In the genomic region with DNA sequence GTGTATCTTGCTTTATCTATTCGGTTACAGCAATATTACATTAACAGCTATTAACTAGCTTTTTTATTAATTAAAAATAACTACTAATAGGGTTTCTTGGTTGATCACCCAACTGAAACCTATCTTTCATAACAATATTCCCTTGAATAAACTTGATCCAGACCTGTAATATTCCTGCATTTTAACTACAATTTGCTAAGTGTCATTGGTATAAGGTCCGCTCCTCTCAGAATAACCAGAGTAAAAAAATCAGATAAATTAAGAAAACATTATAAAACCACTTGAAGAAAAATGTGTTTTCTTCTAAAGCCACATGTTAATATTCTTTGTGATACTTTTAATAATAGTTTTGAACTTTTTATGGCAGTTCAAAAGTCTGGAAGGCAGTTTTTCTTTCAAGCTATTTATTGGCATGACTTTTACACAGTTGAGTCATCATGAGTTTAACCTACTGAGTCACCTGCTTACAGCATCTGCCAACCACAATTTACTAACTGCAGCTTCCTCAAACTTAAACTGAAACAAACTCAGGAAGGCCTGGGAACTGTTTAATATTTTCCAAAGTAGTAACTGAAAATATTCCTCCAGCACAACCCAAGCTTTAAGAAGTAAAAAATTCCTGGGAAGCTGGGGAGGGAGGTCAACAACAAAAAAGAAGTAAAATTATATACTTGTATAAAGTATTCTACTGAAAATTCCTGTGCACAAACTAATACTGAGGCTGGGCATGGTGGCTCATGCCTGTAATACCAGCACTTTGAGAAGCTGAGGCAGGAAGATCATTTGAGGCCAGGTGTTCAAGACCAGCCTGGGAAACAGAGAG, we compare ENCODE assay signal across 8 cellular contexts.
DNase-seq lines count a peak whose midpoint lies in the region; ATAC-seq, FAIRE-seq and TF ChIP-seq lines count a peak whose summit lies in the region.

No MANE protein-coding gene starts in this region.

- H3K4me1 Mint-ChIP-seq in activated CD4-positive, alpha-beta T cell treated with anti-CD3 and anti-CD28 coated beads for 36 hours: peaks cover 67% of the 10 kb centered on the region
- peaks cover 17% of the 10 kb centered on the region for H3K4me1 Mint-ChIP-seq in astrocyte (ENCODE audit: low read depth, unreplicated experiment)

- H3K4me3 ChIP-seq in astrocyte (ENCODE audit: insufficient read depth, low read depth, low read length) (no peak overlapping the region), liver (ENCODE audit: low read depth in 1 of 3, low read length in 3 of 3) (no peak overlapping the region), aorta (ENCODE audit: low read length in 2 of 2) (no peak overlapping the region)

- POLR2A ChIA-PET in activated CD4-positive, alpha-beta T cell treated with anti-CD3 and anti-CD28 coated beads for 36 hours (lab: Charles Lee): interaction anchor here (0.6 to 1.4 kb wide), 6 partner anchors 19 to 406 kb away, joined by 4 to 12 read pairs (median 5); no protein-coding TSS in a partner anchor

- peaks cover 86% of the 10 kb centered on the region for H4K20me1 ChIP-seq in astrocyte (ENCODE audit: insufficient read depth, low read length)

- H3K9me3 ChIP-seq in astrocyte (ENCODE audit: insufficient read depth, low read depth, low read length) (no peaks in the 10 kb centered on the region), liver (ENCODE audit: control insufficient read depth in 4 of 4, low read length in 3 of 4) (no peaks in the 10 kb centered on the region), aorta (ENCODE audit: control insufficient read depth, low read length) (no peaks in the 10 kb centered on the region)

- peak overlapping the region; percentile 42 for H3K4me2 ChIP-seq in astrocyte (ENCODE audit: low read length)

- FAIRE-seq in astrocyte (lab: Jason Lieb, UNC): peak; percentile 87

- no peak overlapping the region for H3K4me3 Mint-ChIP-seq in activated CD4-positive, alpha-beta T cell treated with anti-CD3 and anti-CD28 coated beads for 36 hours
- no peak overlapping the region for H3K4me3 Mint-ChIP-seq in astrocyte (ENCODE audit: unreplicated experiment)

- no peaks in the 10 kb centered on the region for H3K27me3 Mint-ChIP-seq in activated CD4-positive, alpha-beta T cell treated with anti-CD3 and anti-CD28 coated beads for 36 hours
- no peaks in the 10 kb centered on the region for H3K27me3 Mint-ChIP-seq in astrocyte (ENCODE audit: low read depth, unreplicated experiment)

- no peaks in the 10 kb centered on the region for H3K36me3 ChIP-seq in astrocyte (ENCODE audit: insufficient read depth, low read length)
- H3K36me3 ChIP-seq in liver (ENCODE audit: control insufficient read depth in 4 of 4, insufficient read depth in 3 of 4, low read depth in 1 of 4, low read length in 3 of 4): no peaks in the 10 kb centered on the region
- no peaks in the 10 kb centered on the region for H3K36me3 ChIP-seq in aorta (ENCODE audit: control insufficient read depth in 1 of 2, insufficient read depth in 2 of 2, low read length in 1 of 2)

- H3K27me3 ChIP-seq in astrocyte (ENCODE audit: insufficient read depth, low read length) (no peaks in the 10 kb centered on the region), liver (ENCODE audit: control insufficient read depth in 4 of 4, insufficient read depth in 4 of 4, low read length in 3 of 4) (no peaks in the 10 kb centered on the region), aorta (ENCODE audit: control insufficient read depth in 1 of 2, insufficient read depth in 2 of 2, low read length in 1 of 2) (no peaks in the 10 kb centered on the region)

- peaks cover 91% of the 10 kb centered on the region for H3K79me2 ChIP-seq in astrocyte (ENCODE audit: insufficient read depth, low read length)

- peak overlapping the region; percentile 47 for H3K27ac Mint-ChIP-seq in activated CD4-positive, alpha-beta T cell treated with anti-CD3 and anti-CD28 coated beads for 36 hours
- peak overlapping the region; percentile 44 for H3K27ac Mint-ChIP-seq in astrocyte (ENCODE audit: unreplicated experiment)

- peak in 1 of 2 donors; percentile 33 for TF ChIP-seq RAD21 in liver (IDR thresholded peaks at IDR 0.05)

- 82% methylated on average over 2 of the region's 2 CpGs for WGBS in liver
- 50 to 62% methylated on average over 2 of the region's 2 CpGs for WGBS in aorta, 2 donors

- H3K4me1 ChIP-seq in astrocyte (ENCODE audit: insufficient read depth, low read length): peaks cover 21% of the 10 kb centered on the region
- H3K4me1 ChIP-seq in liver (ENCODE audit: control insufficient read depth in 4 of 4, insufficient read depth in 4 of 4, low read length in 3 of 4): peaks cover 6 to 28% (median 14%) of the 10 kb centered on the region in 4 donors
- H3K4me1 ChIP-seq in aorta (ENCODE audit: control insufficient read depth in 1 of 2, insufficient read depth in 2 of 2, low read length in 2 of 2): no peaks in the 10 kb centered on the region

- H3K27ac ChIP-seq in astrocyte (ENCODE audit: low read depth, low read length) (peak overlapping the region; percentile 58), liver (ENCODE audit: low read depth in 1 of 2, low read length in 2 of 2) (peak overlapping the region; percentile 32 to 50), aorta (ENCODE audit: low read depth in 1 of 2, low read length in 2 of 2) (peak overlapping the region in 1 of 2 donors; percentile 51)

- CTCF ChIA-PET in activated CD4-positive, alpha-beta T cell treated with anti-CD3 and anti-CD28 coated beads for 36 hours (lab: Charles Lee): interaction anchor here (0.8 to 1.8 kb wide), 13 partner anchors 8 to 392 kb away, joined by 3 to 8 read pairs (median 3); no protein-coding TSS in a partner anchor

- peaks cover 5% of the 10 kb centered on the region for H3K36me3 Mint-ChIP-seq in activated CD4-positive, alpha-beta T cell treated with anti-CD3 and anti-CD28 coated beads for 36 hours (ENCODE audit: low read depth)
- H3K36me3 Mint-ChIP-seq in astrocyte (ENCODE audit: low read depth, unreplicated experiment): peaks cover 2% of the 10 kb centered on the region

- H3K9ac ChIP-seq in astrocyte (ENCODE audit: low read length): no peak overlapping the region
- H3K9ac ChIP-seq in liver (ENCODE audit: low read depth in 1 of 2, low read length in 2 of 2): peak overlapping the region in 1 of 2 donors; percentile 47

- DNase-seq in activated CD4-positive, alpha-beta T cell treated with anti-CD3 and anti-CD28 coated beads for 36 hours: peak; percentile 36
- DNase-seq in activated CD4-positive, alpha-beta T cell treated with anti-CD3 and anti-CD28 coated beads, Interleukin-2, amount 50 U/mL, for 1 hour: no peak
- DNase-seq in M059J (ENCODE audit: low read depth): peak; percentile 94
- peak; percentile 93 for DNase-seq in astrocyte (ENCODE audit: low read depth)
- DNase-seq in aorta: no peak
- no peak for DNase-seq in NCI-H2029 (lab: John Stamatoyannopoulos, UW)

- TF ChIP-seq CTCF in astrocyte (IDR thresholded peaks at IDR 0.05; ENCODE audit: insufficient read depth, low read depth, low read length): no peak
- TF ChIP-seq CTCF in liver (IDR thresholded peaks at IDR 0.05; ENCODE audit: low read depth, low read length, missing input control): no peak

- peak; percentile 85 for ATAC-seq in activated CD4-positive, alpha-beta T cell treated with anti-CD3 and anti-CD28 coated beads for 36 hours
- peak; percentile 89 for ATAC-seq in HG02571 (IDR thresholded peaks at IDR 0.05; ENCODE audit: unreplicated experiment)
- ATAC-seq in aorta (ENCODE audit: low FRiP score): peak; percentile 82

- H2AFZ ChIP-seq in astrocyte (ENCODE audit: low read depth, low read length): no peak overlapping the region

- H3K9me3 Mint-ChIP-seq in activated CD4-positive, alpha-beta T cell treated with anti-CD3 and anti-CD28 coated beads for 36 hours (ENCODE audit: low read depth): no peaks in the 10 kb centered on the region
- no peaks in the 10 kb centered on the region for H3K9me3 Mint-ChIP-seq in astrocyte (ENCODE audit: unreplicated experiment)

- intact Hi-C loops in activated CD4-positive, alpha-beta T cell treated with anti-CD3 and anti-CD28 coated beads for 36 hours (cut with DNase I, micrococcal nuclease): loop anchor here (1.0 to 2.0 kb wide), 3 partner anchors 9 to 33 kb away; no protein-coding TSS in a partner anchor
- intact Hi-C loops in aorta (cut with DNase I): no loop called here

TF ChIP-seq in liver, 16 proteins besides CTCF, POLR2A, EP300 and RAD21 (continues in another document):
- TF ChIP-seq SP1 (IDR thresholded peaks at IDR 0.05) (no peak), GABPA (IDR thresholded peaks at IDR 0.05 in 1 of 2, conservative IDR thresholded peaks at IDR 0.05 in 1 of 2) (no peak), ATF3 (IDR thresholded peaks at IDR 0.05) (peak; percentile 83), YY1 (IDR thresholded peaks at IDR 0.05) (no peak), FOXA1 (IDR thresholded peaks at IDR 0.05) (no peak), HNF4A (conservative IDR thresholded peaks at IDR 0.05) (peak in 1 of 2 donors; percentile 36)
- TF ChIP-seq, protein P1, sequence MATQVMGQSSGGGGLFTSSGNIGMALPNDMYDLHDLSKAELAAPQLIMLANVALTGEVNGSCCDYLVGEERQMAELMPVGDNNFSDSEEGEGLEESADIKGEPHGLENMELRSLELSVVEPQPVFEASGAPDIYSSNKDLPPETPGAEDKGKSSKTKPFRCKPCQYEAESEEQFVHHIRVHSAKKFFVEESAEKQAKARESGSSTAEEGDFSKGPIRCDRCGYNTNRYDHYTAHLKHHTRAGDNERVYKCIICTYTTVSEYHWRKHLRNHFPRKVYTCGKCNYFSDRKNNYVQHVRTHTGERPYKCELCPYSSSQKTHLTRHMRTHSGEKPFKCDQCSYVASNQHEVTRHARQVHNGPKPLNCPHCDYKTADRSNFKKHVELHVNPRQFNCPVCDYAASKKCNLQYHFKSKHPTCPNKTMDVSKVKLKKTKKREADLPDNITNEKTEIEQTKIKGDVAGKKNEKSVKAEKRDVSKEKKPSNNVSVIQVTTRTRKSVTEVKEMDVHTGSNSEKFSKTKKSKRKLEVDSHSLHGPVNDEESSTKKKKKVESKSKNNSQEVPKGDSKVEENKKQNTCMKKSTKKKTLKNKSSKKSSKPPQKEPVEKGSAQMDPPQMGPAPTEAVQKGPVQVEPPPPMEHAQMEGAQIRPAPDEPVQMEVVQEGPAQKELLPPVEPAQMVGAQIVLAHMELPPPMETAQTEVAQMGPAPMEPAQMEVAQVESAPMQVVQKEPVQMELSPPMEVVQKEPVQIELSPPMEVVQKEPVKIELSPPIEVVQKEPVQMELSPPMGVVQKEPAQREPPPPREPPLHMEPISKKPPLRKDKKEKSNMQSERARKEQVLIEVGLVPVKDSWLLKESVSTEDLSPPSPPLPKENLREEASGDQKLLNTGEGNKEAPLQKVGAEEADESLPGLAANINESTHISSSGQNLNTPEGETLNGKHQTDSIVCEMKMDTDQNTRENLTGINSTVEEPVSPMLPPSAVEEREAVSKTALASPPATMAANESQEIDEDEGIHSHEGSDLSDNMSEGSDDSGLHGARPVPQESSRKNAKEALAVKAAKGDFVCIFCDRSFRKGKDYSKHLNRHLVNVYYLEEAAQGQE (IDR thresholded peaks at IDR 0.05): no peak

Comparison
In these comparisons a context has a peak if more than half of its experiments do, and no peak if none do; other contexts are left out.
1. DNase-seq: peak in activated CD4-positive, alpha-beta T cell treated with anti-CD3 and anti-CD28 coated beads for 36 hours (single experiment), M059J (single experiment) and astrocyte (single experiment); none in activated CD4-positive, alpha-beta T cell treated with anti-CD3 and anti-CD28 coated beads, Interleukin-2, amount 50 U/mL, for 1 hour (single experiment), aorta (0 of 2) and NCI-H2029 (single experiment).
2. intact Hi-C loops: an anchor here in activated CD4-positive, alpha-beta T cell treated with anti-CD3 and anti-CD28 coated beads for 36 hours (1.0 to 2.0 kb wide); none called in aorta.
3. Peak in every context shown above with its lines, with median percentiles within 50 percentile points of each other: ATAC-seq.